8 cellular contexts compared by ENCODE assay signal in genomic region chr21:34885636-34886553, GRCh38.
DNase-seq lines count a peak whose midpoint lies in the region; ATAC-seq and TF ChIP-seq lines count a peak whose summit lies in the region.

No MANE protein-coding gene starts in this region.

- peak overlapping the region; percentile 84 for H3K27ac Mint-ChIP-seq in activated CD4-positive, alpha-beta T cell treated with anti-CD3 and anti-CD28 coated beads, Interleukin-2, amount 10 ng/mL, durations not matched to agents 7 days and 5 days

- H3K9me3 Mint-ChIP-seq in activated CD4-positive, alpha-beta T cell treated with anti-CD3 and anti-CD28 coated beads, Interleukin-2, amount 10 ng/mL, durations not matched to agents 7 days and 5 days = no peaks in the 10 kb centered on the region

- H3K36me3 ChIP-seq in heart left ventricle (peaks cover 0 to 37% (median 0%) of the 10 kb centered on the region in 9 donors), skeletal muscle satellite cell (ENCODE audit: insufficient read depth, low read length) (peaks cover 32% of the 10 kb centered on the region)

- POLR2A ChIA-PET in activated CD4-positive, alpha-beta T cell treated with anti-CD3 and anti-CD28 coated beads, Interleukin-2, amount 10 ng/mL, durations not matched to agents 7 days and 5 days (lab: Charles Lee) = interaction anchor here (0.6 to 1.4 kb wide), 4 partner anchors 19 to 643 kb away, joined by 3 read pairs; no protein-coding TSS in a partner anchor

- H3K9me3 ChIP-seq in heart left ventricle = no peaks in the 10 kb centered on the region
- H3K9me3 ChIP-seq in skeletal muscle satellite cell (replicated peaks; ENCODE audit: low read length) = no peaks in the 10 kb centered on the region

- peaks cover 60% of the 10 kb centered on the region for H3K4me1 Mint-ChIP-seq in activated CD4-positive, alpha-beta T cell treated with anti-CD3 and anti-CD28 coated beads, Interleukin-2, amount 10 ng/mL, durations not matched to agents 7 days and 5 days

- H3K27ac ChIP-seq in heart left ventricle = peak overlapping the region in 11 of 12 donors; percentile 2 to 98 (median 63)

- 7 to 11% (median 9%) methylated on average over 29 of the region's 29 CpGs for WGBS in heart left ventricle, 4 donors

- peak overlapping the region; percentile 89 for H3K4me3 Mint-ChIP-seq in activated CD4-positive, alpha-beta T cell treated with anti-CD3 and anti-CD28 coated beads, Interleukin-2, amount 10 ng/mL, durations not matched to agents 7 days and 5 days

- H3K4me1 ChIP-seq in heart left ventricle = peaks cover 0 to 49% (median 15%) of the 10 kb centered on the region in 12 donors
- H3K4me1 ChIP-seq in skeletal muscle satellite cell (ENCODE audit: control insufficient read depth, insufficient read depth, low read length) = peaks cover 33% of the 10 kb centered on the region

- H3K9ac ChIP-seq in skeletal muscle satellite cell (ENCODE audit: low read depth, low read length) = peak overlapping the region; percentile 99

- peaks cover 37% of the 10 kb centered on the region for H3K36me3 Mint-ChIP-seq in activated CD4-positive, alpha-beta T cell treated with anti-CD3 and anti-CD28 coated beads, Interleukin-2, amount 10 ng/mL, durations not matched to agents 7 days and 5 days (ENCODE audit: low read depth)

- no peak for TF ChIP-seq POLR2A in heart left ventricle (IDR thresholded peaks at IDR 0.05)

- H3K27me3 ChIP-seq in heart left ventricle (peaks cover 19 to 71% (median 53%) of the 10 kb centered on the region in 9 donors), skeletal muscle satellite cell (ENCODE audit: control insufficient read depth, insufficient read depth, low read length) (no peaks in the 10 kb centered on the region)

- peak overlapping the region; percentile 92 for H3K4me2 ChIP-seq in skeletal muscle satellite cell (ENCODE audit: low read length)

- no peak for ATAC-seq in heart left ventricle
- ATAC-seq in HG02884 (IDR thresholded peaks at IDR 0.05; ENCODE audit: unreplicated experiment) = no peak

- peak overlapping the region; percentile 9 to 84 (median 66) for H3K4me3 ChIP-seq in heart left ventricle
- H3K4me3 ChIP-seq in skeletal muscle satellite cell (ENCODE audit: low read length) = peak overlapping the region; percentile 84

- CTCF ChIA-PET in activated CD4-positive, alpha-beta T cell treated with anti-CD3 and anti-CD28 coated beads, Interleukin-2, amount 10 ng/mL, durations not matched to agents 7 days and 5 days (lab: Charles Lee) = interaction anchor here (0.9 to 1.4 kb wide), 4 partner anchors 20 to 514 kb away, joined by 3 read pairs; no protein-coding TSS in a partner anchor

- H3K27me3 Mint-ChIP-seq in activated CD4-positive, alpha-beta T cell treated with anti-CD3 and anti-CD28 coated beads, Interleukin-2, amount 10 ng/mL, durations not matched to agents 7 days and 5 days = no peaks in the 10 kb centered on the region

- intact Hi-C loops in heart left ventricle (cut with DNase I) = loop anchor here in 6 of 10 donors (5.0 to 10.0 kb wide), 12 partner anchors 139 to 1059 kb away; partner anchors contain the start of gene RUNX1 (in 1 of the 6)
- intact Hi-C loops in cardiac septum (cut with DNase I) = loop anchor here (5.0 to 10.0 kb wide), 5 partner anchors 139 to 1049 kb away; no protein-coding TSS in a partner anchor

- DNase-seq in heart left ventricle = peak in 1 of 5 donors; percentile 17
- DNase-seq in cardiac septum (ENCODE audit: low spot score) = no peak
- peak; percentile 21 for DNase-seq in activated CD4-positive, alpha-beta T cell treated with anti-CD3 and anti-CD28 coated beads, Interleukin-2, amount 10 ng/mL, durations not matched to agents 7 days and 5 days
- DNase-seq in glomerular visceral epithelial cell (ENCODE audit: extremely low spot score) = peak; percentile 50
- no peak for DNase-seq in midbrain (lab: John Stamatoyannopoulos, UW)
- DNase-seq in NCI-H1694 (lab: John Stamatoyannopoulos, UW) = no peak

- TF ChIP-seq CTCF in heart left ventricle (IDR thresholded peaks at IDR 0.05) = no peak

Comparison
In these comparisons a context has a peak if more than half of its experiments do, and no peak if none do; other contexts are left out.
1. DNase-seq: peak in activated CD4-positive, alpha-beta T cell treated with anti-CD3 and anti-CD28 coated beads, Interleukin-2, amount 10 ng/mL, durations not matched to agents 7 days and 5 days (single experiment) and glomerular visceral epithelial cell (single experiment); none in cardiac septum (single experiment), midbrain (single experiment) and NCI-H1694 (single experiment).